8 cellular contexts compared by ENCODE assay signal in the genomic region with DNA sequence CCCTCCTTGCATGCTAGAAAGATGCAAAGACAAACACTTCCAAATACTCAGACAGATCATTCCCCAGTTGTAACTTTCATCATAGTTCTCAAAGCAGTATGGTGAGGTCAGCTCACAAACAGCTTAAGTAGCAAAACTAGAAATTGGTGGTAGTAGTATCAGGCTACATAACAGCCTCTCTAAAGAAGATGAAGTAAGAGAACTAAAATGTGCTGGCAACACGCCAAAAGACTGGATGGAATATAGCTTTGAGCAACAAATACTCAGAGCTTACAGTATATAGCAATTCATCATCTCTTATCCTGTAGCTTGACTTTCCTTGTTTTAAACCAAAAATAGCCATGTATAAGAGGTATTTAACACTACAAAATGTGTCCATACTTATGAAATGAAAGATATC. TPM values are rescaled to one million over a fixed set of nuclear protein-coding genes. Genes with fewer than 3 reads are reported as not detected.
DNase-seq lines count a peak whose midpoint lies in the region; ATAC-seq, FAIRE-seq and TF ChIP-seq lines count a peak whose summit lies in the region.

No MANE protein-coding gene starts in this region.

- H3K9ac ChIP-seq in kidney (ENCODE audit: low read length in 2 of 2): no peak overlapping the region

- TF ChIP-seq POLR2A in sigmoid colon (IDR thresholded peaks at IDR 0.05): no peak

- in situ Hi-C loops in GM13976 (cut with MboI; ENCODE audit: low sequenced_read_pairs, unreplicated experiment): no loop called here

- H3K4me3 ChIP-seq in sigmoid colon: no peak overlapping the region
- no peak overlapping the region for H3K4me3 ChIP-seq in kidney (ENCODE audit: low read length in 2 of 2)

- H3K4me1 ChIP-seq in sigmoid colon (peaks cover 0 to 86% (median 71%) of the 10 kb centered on the region in 4 donors), kidney (ENCODE audit: control insufficient read depth in 1 of 2, insufficient read depth in 1 of 2, low read depth in 1 of 2, low read length in 2 of 2) (peaks cover 5 to 17% of the 10 kb centered on the region in 2 donors)

- FAIRE-seq in kidney (lab: Jason Lieb, UNC): no peak

- TF ChIP-seq CTCF in sigmoid colon (IDR thresholded peaks at IDR 0.05) (no peak), kidney (IDR thresholded peaks at IDR 0.05; ENCODE audit: borderline replicate concordance, extremely low read depth, insufficient read depth) (no peak), GM13976 (IDR thresholded peaks at IDR 0.05; ENCODE audit: borderline replicate concordance, control extremely low read depth, extremely low read depth, insufficient read depth, missing control alignments) (no peak), natural killer cell (IDR thresholded peaks at IDR 0.05) (no peak)

- H3K27ac ChIP-seq in sigmoid colon (peak overlapping the region; percentile 16 to 79 (median 44)), kidney (ENCODE audit: low read depth in 2 of 2, low read length in 2 of 2) (no peak overlapping the region)

- peaks cover 10% of the 10 kb centered on the region for H3K36me3 Mint-ChIP-seq in activated naive CD4-positive, alpha-beta T cell treated with anti-CD3 and anti-CD28 coated beads for 36 hours (ENCODE audit: low read depth)
- H3K36me3 Mint-ChIP-seq in natural killer cell: no peaks in the 10 kb centered on the region

- peaks cover 58% of the 10 kb centered on the region for H3K4me1 Mint-ChIP-seq in activated naive CD4-positive, alpha-beta T cell treated with anti-CD3 and anti-CD28 coated beads for 36 hours (ENCODE audit: low read depth)
- H3K4me1 Mint-ChIP-seq in natural killer cell: peaks cover 14 to 26% of the 10 kb centered on the region in 2 donors

- intact Hi-C loops in activated naive CD4-positive, alpha-beta T cell treated with anti-CD3 and anti-CD28 coated beads for 36 hours (cut with micrococcal nuclease): no loop called here
- intact Hi-C loops in sigmoid colon (cut with DNase I): no loop called here
- intact Hi-C loops in kidney (cut with DNase I): no loop called here
- intact Hi-C loops in natural killer cell (cut with micrococcal nuclease): no loop called here

- 58 to 60% methylated on average over 1 of the region's 1 CpG for WGBS in sigmoid colon, 2 donors

- CTCF ChIA-PET in activated naive CD4-positive, alpha-beta T cell treated with anti-CD3 and anti-CD28 coated beads for 36 hours (lab: Charles Lee): interaction anchor here (1.8 kb wide), 1 partner anchor 51 kb away, joined by 5 read pairs; no protein-coding TSS in a partner anchor

- no peak for TF ChIP-seq EP300 in sigmoid colon (IDR thresholded peaks at IDR 0.05)

- H3K36me3 ChIP-seq in sigmoid colon (peaks cover 0 to 18% (median 0%) of the 10 kb centered on the region in 4 donors), kidney (ENCODE audit: control insufficient read depth in 1 of 2, insufficient read depth in 2 of 2, low read length in 2 of 2) (no peaks in the 10 kb centered on the region)

- no peak overlapping the region for H3K27ac Mint-ChIP-seq in activated naive CD4-positive, alpha-beta T cell treated with anti-CD3 and anti-CD28 coated beads for 36 hours
- H3K27ac Mint-ChIP-seq in natural killer cell: no peak overlapping the region

- ATAC-seq in natural killer cell: no peak

- DNase-seq in activated naive CD4-positive, alpha-beta T cell treated with anti-CD3 and anti-CD28 coated beads for 36 hours: peak; percentile 54
- no peak for DNase-seq in activated naive CD4-positive, alpha-beta T cell treated with Interleukin-2 at 50 U/mL for 16 hours
- DNase-seq in NCI-H69 (lab: John Stamatoyannopoulos, UW) (peak; percentile 55), fibroblast of gingiva (ENCODE audit: low read depth) (peak; percentile 88), sigmoid colon (peak; percentile 77), kidney (no peak), GM13976 (ENCODE audit: low spot score) (no peak), natural killer cell (no peak)

- no peaks in the 10 kb centered on the region for H3K9me3 Mint-ChIP-seq in activated naive CD4-positive, alpha-beta T cell treated with anti-CD3 and anti-CD28 coated beads for 36 hours
- H3K9me3 Mint-ChIP-seq in natural killer cell: no peaks in the 10 kb centered on the region

- no peaks in the 10 kb centered on the region for H3K27me3 ChIP-seq in sigmoid colon

- H3K9me3 ChIP-seq in sigmoid colon: no peaks in the 10 kb centered on the region
- H3K9me3 ChIP-seq in kidney (ENCODE audit: control insufficient read depth in 1 of 2, low read length in 2 of 2): no peaks in the 10 kb centered on the region

- no peak overlapping the region for H3K4me3 Mint-ChIP-seq in activated naive CD4-positive, alpha-beta T cell treated with anti-CD3 and anti-CD28 coated beads for 36 hours
- H3K4me3 Mint-ChIP-seq in natural killer cell: no peak overlapping the region

- no peaks in the 10 kb centered on the region for H3K27me3 Mint-ChIP-seq in activated naive CD4-positive, alpha-beta T cell treated with anti-CD3 and anti-CD28 coated beads for 36 hours (ENCODE audit: low read depth)
- H3K27me3 Mint-ChIP-seq in natural killer cell (ENCODE audit: low read depth in 2 of 2): no peaks in the 10 kb centered on the region

RNA-seq across cellular contexts. Expression of gene PFDN1, which starts 7.5 kb away (rescaled TPM):
- 10 to 100 TPM; 50.6 to 57.1 TPM for total RNA-seq in activated naive CD4-positive, alpha-beta T cell treated with anti-CD3 and anti-CD28 coated beads for 36 hours
- 100 to 1,000 TPM in 3 of 4 donors, 10 to 100 TPM in 1; 88.2 to 159 (median 123) TPM for total RNA-seq in sigmoid colon
- polyA plus RNA-seq in sigmoid colon: 10 to 100 TPM; 61.8 to 85.9 (median 78.4) TPM
- 48.9 TPM for total RNA-seq in kidney
- polyA plus RNA-seq in kidney (ENCODE audit: insufficient read depth, low read depth, low replicate concordance): 85.8 TPM
- total RNA-seq in natural killer cell: 10 to 100 TPM; 28.0 to 39.1 (median 37.6) TPM

RNA-seq across cellular contexts. Expression of gene HBEGF, which starts 51.0 kb away (rescaled TPM):
- 1 to 10 TPM; 8.7 to 9.1 TPM for total RNA-seq in activated naive CD4-positive, alpha-beta T cell treated with anti-CD3 and anti-CD28 coated beads for 36 hours
- total RNA-seq in sigmoid colon (10 to 100 TPM in 2 of 4 donors, 1 to 10 TPM in 2; 4.7 to 17.6 (median 10.4) TPM), kidney (7.8 TPM), natural killer cell (1 to 10 TPM; 5.1 to 9.9 (median 7.8) TPM)
- polyA plus RNA-seq in sigmoid colon (10 to 100 TPM in 2 of 3 donors, 1 to 10 TPM in 1; 5.4 to 15.0 (median 11.6) TPM), kidney (ENCODE audit: insufficient read depth, low read depth, low replicate concordance) (6.0 TPM)

Comparison
In these comparisons a context has a peak if more than half of its experiments do, and no peak if none do; other contexts are left out.
1. DNase-seq: peak in activated naive CD4-positive, alpha-beta T cell treated with anti-CD3 and anti-CD28 coated beads for 36 hours (single experiment), NCI-H69 (single experiment), fibroblast of gingiva (single experiment) and sigmoid colon (single experiment); none in activated naive CD4-positive, alpha-beta T cell treated with Interleukin-2 at 50 U/mL for 16 hours (single experiment), kidney (single experiment), GM13976 (single experiment) and natural killer cell (single experiment).
2. H3K27ac ChIP-seq: peak in sigmoid colon (4 of 4); none in kidney (0 of 2).